8 cellular contexts compared by ENCODE assay signal in genomic region chr6:36885461-36886401, GRCh38. TPM values are rescaled to one million over a fixed set of nuclear protein-coding genes. Genes with fewer than 3 reads are reported as not detected.
A peak's percentile ranks its signal among the peaks of the same experiment; 100 is the strongest.
DNase-seq lines count a peak whose midpoint lies in the region; ATAC-seq, FAIRE-seq and TF ChIP-seq lines count a peak whose summit lies in the region.

TSS of gene C6orf89 (plus strand) at chr6:36885952. CDS start at chr6:36899445, 13,493 bp downstream.

- H3K4me3 ChIP-seq in A673 (ENCODE audit: low read depth, low read length, poor library complexity, severe bottlenecking) (peak within 1 kb of the TSS; percentile 72), body of pancreas (peak within 1 kb of the TSS; percentile 40 to 76), sigmoid colon (peak within 1 kb of the TSS; percentile 69 to 84 (median 78))

- TSS peak; percentile 65 for BruUV-seq in A673 (replicated peaks; lab: Mats Ljungman, UMichigan)

- FAIRE-seq in TTC549 (lab: Jason Lieb, UNC): peak; percentile 65

- intact Hi-C loops in A673 (cut with micrococcal nuclease; ENCODE audit: unreplicated experiment) (loop anchor here (1.0 to 10.0 kb wide), 5 partner anchors 10 to 329 kb away; partner anchors contain the start of genes MTCH1 and PIM1), body of pancreas (cut with DNase I) (no loop called here), sigmoid colon (cut with DNase I) (loop anchor here (1.0 kb wide), 3 partner anchors 94 to 325 kb away; no protein-coding TSS in a partner anchor)

- no peaks in the 10 kb centered on the region for H3K36me3 ChIP-seq in A673 (ENCODE audit: insufficient read depth, low read length, poor library complexity, severe bottlenecking)
- H3K36me3 ChIP-seq in body of pancreas (replicated peaks in 1 of 2; ENCODE audit: insufficient read depth in 1 of 2, low read depth in 2 of 2): no peaks in the 10 kb centered on the region
- no peaks in the 10 kb centered on the region for H3K36me3 ChIP-seq in sigmoid colon

- peak in 1 of 4 donors; percentile 56 for TF ChIP-seq EP300 in sigmoid colon (IDR thresholded peaks at IDR 0.05)

- POLR2A ChIA-PET in A673 (lab: Charles Lee; ENCODE audit: low non-redundant PET): interaction anchor here (0.6 kb wide), 1 partner anchor 106 kb away, joined by 3 read pairs; no protein-coding TSS in a partner anchor

- CTCF ChIA-PET in A673 (lab: Charles Lee): interaction anchor here (0.8 to 1.5 kb wide), 3 partner anchors 11 to 325 kb away, joined by 3 to 12 read pairs (median 12); partner anchors contain the start of gene PPIL1

- H3K27ac ChIP-seq in A673 (ENCODE audit: low read depth, low read length, poor library complexity, severe bottlenecking) (peak within 1 kb of the TSS; percentile 88), body of pancreas (peak within 1 kb of the TSS; percentile 60 to 85 (median 82)), sigmoid colon (peak within 1 kb of the TSS; percentile 85 to 89 (median 87))

- WGBS in body of pancreas, 2 donors: 1 to 2% methylated on average over 34 to 45 of the region's 48 CpGs
- WGBS in sigmoid colon, 2 donors: 3% methylated on average over 48 of the region's 48 CpGs

- H3K9me3 ChIP-seq in A673 (ENCODE audit: low read depth, low read length, poor library complexity, severe bottlenecking) (no peaks in the 10 kb centered on the region), body of pancreas (no peaks in the 10 kb centered on the region), sigmoid colon (no peaks in the 10 kb centered on the region)

- H3K4me1 ChIP-seq in A673 (ENCODE audit: insufficient read depth, low read length, poor library complexity, severe bottlenecking) (peaks cover 6% of the 10 kb centered on the region), body of pancreas (peaks cover 27% of the 10 kb centered on the region), sigmoid colon (peaks cover 0 to 37% (median 24%) of the 10 kb centered on the region in 4 donors)

- TF ChIP-seq CTCF in A673 (conservative IDR thresholded peaks at IDR 0.05; ENCODE audit: low read depth, low read length): peak; percentile 88
- peak; percentile 84 to 99 (median 97) for TF ChIP-seq CTCF in body of pancreas (IDR thresholded peaks at IDR 0.05)
- TF ChIP-seq CTCF in sigmoid colon (IDR thresholded peaks at IDR 0.05): peak; percentile 84 to 98 (median 93)

- TF ChIP-seq POLR2A in GM18526 (IDR thresholded peaks at IDR 0.05; ENCODE audit: extremely low read depth, insufficient read length): peak; percentile 83
- peak in 2 of 3 donors; percentile 80 to 82 for TF ChIP-seq POLR2A in body of pancreas (IDR thresholded peaks at IDR 0.05)
- peak; percentile 66 for TF ChIP-seq POLR2A in sigmoid colon (IDR thresholded peaks at IDR 0.05)

- H3K27me3 ChIP-seq in A673 (replicated peaks; ENCODE audit: insufficient read depth, low read depth, low read length, poor library complexity): no peaks in the 10 kb centered on the region
- H3K27me3 ChIP-seq in body of pancreas: no peaks in the 10 kb centered on the region
- H3K27me3 ChIP-seq in sigmoid colon: no peaks in the 10 kb centered on the region

- DNase-seq in A673 (ENCODE audit: low spot score) (peak; percentile 99), NCI-H2107 treated with DMSO at 0.1 percent for 48 hours (lab: John Stamatoyannopoulos, UW; ENCODE audit: unreplicated experiment) (peak; percentile 80), body of pancreas (peak; percentile 98 to 99 (median 98)), iPS DF 19.7 (ENCODE audit: low read depth, low spot score) (peak; percentile 96), sigmoid colon (peak; percentile 99)

- ATAC-seq in HG03066 (IDR thresholded peaks at IDR 0.05; ENCODE audit: low read depth, unreplicated experiment): peak; percentile 94
- ATAC-seq in body of pancreas: peak; percentile 100

RNA-seq across cellular contexts. Expression of gene C6orf89, which starts in this region (rescaled TPM):
- total RNA-seq in A673 (2021): 22.6 and 27.1 TPM in 2 replicates
- total RNA-seq in body of pancreas: 10 to 100 TPM; 16.5 to 25.7 TPM
- total RNA-seq in sigmoid colon: 10 to 100 TPM; 37.3 to 51.4 (median 44.3) TPM
- polyA plus RNA-seq in sigmoid colon: 10 to 100 TPM in 2 of 3 donors, 1 to 10 TPM in 1; 5.5 to 36.6 (median 10.8) TPM

Comparison
In these comparisons a context has a peak if more than half of its experiments do, and no peak if none do; other contexts are left out.
1. Peak in every context shown above with its lines: DNase-seq, ATAC-seq, H3K4me3 ChIP-seq and H3K27ac ChIP-seq.